ENCODE assay signal across 8 cellular contexts in genomic region chr15:40845036-40845435, GRCh38. TPM values are rescaled to one million over a fixed set of nuclear protein-coding genes. Genes with fewer than 3 reads are reported as not detected.
DNase-seq lines count a peak whose midpoint lies in the region; ATAC-seq and TF ChIP-seq lines count a peak whose summit lies in the region.

No MANE protein-coding gene starts in this region.

- no peak for TF ChIP-seq CTCF in lower leg skin (IDR thresholded peaks at IDR 0.05)
- TF ChIP-seq CTCF in thoracic aorta (IDR thresholded peaks at IDR 0.05) = no peak

- H3K27me3 ChIP-seq in thoracic aorta (replicated peaks; ENCODE audit: insufficient read depth) = peaks cover 5% of the 10 kb centered on the region
- no peaks in the 10 kb centered on the region for H3K27me3 ChIP-seq in aorta (ENCODE audit: control insufficient read depth in 1 of 2, insufficient read depth in 2 of 2, low read length in 1 of 2)

- peak overlapping the region; percentile 80 for H3K4me3 Mint-ChIP-seq in activated T-cell treated with anti-CD3 and anti-CD28 coated beads, Interleukin-2, amount 50 U/mL, for 24 hours
- peak overlapping the region; percentile 82 for H3K4me3 Mint-ChIP-seq in activated naive CD8-positive, alpha-beta T cell

- H3K4me1 Mint-ChIP-seq in activated T-cell treated with anti-CD3 and anti-CD28 coated beads, Interleukin-2, amount 50 U/mL, for 24 hours (ENCODE audit: low read depth) = peaks cover 29% of the 10 kb centered on the region
- H3K4me1 Mint-ChIP-seq in activated naive CD8-positive, alpha-beta T cell (ENCODE audit: low read depth) = peaks cover 9% of the 10 kb centered on the region

- intact Hi-C loops in lower leg skin (cut with DNase I; ENCODE audit: low total_unique reads) (no loop called here), head of caudate nucleus (cut with DNase I) (no loop called here), aorta (cut with DNase I) (no loop called here)

- peaks cover 12% of the 10 kb centered on the region for H3K27me3 Mint-ChIP-seq in activated T-cell treated with anti-CD3 and anti-CD28 coated beads, Interleukin-2, amount 50 U/mL, for 24 hours
- H3K27me3 Mint-ChIP-seq in activated naive CD8-positive, alpha-beta T cell = peaks cover 6% of the 10 kb centered on the region

- no peaks in the 10 kb centered on the region for H3K9me3 ChIP-seq in thoracic aorta
- no peaks in the 10 kb centered on the region for H3K9me3 ChIP-seq in aorta (ENCODE audit: control insufficient read depth, low read length)

- ATAC-seq in thoracic aorta (ENCODE audit: insufficient number of reproducible peaks, low FRiP score, low read depth) = no peak
- ATAC-seq in aorta (ENCODE audit: low FRiP score) = no peak

- no peak overlapping the region for H3K27ac ChIP-seq in thoracic aorta
- H3K27ac ChIP-seq in aorta (ENCODE audit: low read depth in 1 of 2, low read length in 2 of 2) = no peak overlapping the region

- H3K9me3 Mint-ChIP-seq in activated T-cell treated with anti-CD3 and anti-CD28 coated beads, Interleukin-2, amount 50 U/mL, for 24 hours = no peaks in the 10 kb centered on the region
- H3K9me3 Mint-ChIP-seq in activated naive CD8-positive, alpha-beta T cell (ENCODE audit: low read depth) = no peaks in the 10 kb centered on the region

- H3K27ac Mint-ChIP-seq in activated T-cell treated with anti-CD3 and anti-CD28 coated beads, Interleukin-2, amount 50 U/mL, for 24 hours = peak overlapping the region; percentile 8
- no peak overlapping the region for H3K27ac Mint-ChIP-seq in activated naive CD8-positive, alpha-beta T cell

- peak overlapping the region; percentile 46 for H3K4me3 ChIP-seq in lower leg skin (ENCODE audit: low read depth, poor library complexity, severe bottlenecking)
- H3K4me3 ChIP-seq in thoracic aorta = peak overlapping the region; percentile 71
- no peak overlapping the region for H3K4me3 ChIP-seq in aorta (ENCODE audit: low read length in 2 of 2)

- WGBS in lower leg skin, 2 donors = 19 to 22% methylated on average over 12 of the region's 12 CpGs
- WGBS in aorta, 2 donors = 45 to 61% methylated on average over 10 to 12 of the region's 12 CpGs

- H3K4me1 ChIP-seq in thoracic aorta (ENCODE audit: control insufficient read depth in 1 of 2, low read depth in 2 of 2) = peaks cover 14 to 23% of the 10 kb centered on the region in 2 donors
- H3K4me1 ChIP-seq in aorta (ENCODE audit: control insufficient read depth in 1 of 2, insufficient read depth in 2 of 2, low read length in 2 of 2) = no peaks in the 10 kb centered on the region

- H3K36me3 ChIP-seq in thoracic aorta (no peaks in the 10 kb centered on the region), aorta (ENCODE audit: control insufficient read depth in 1 of 2, insufficient read depth in 2 of 2, low read length in 1 of 2) (no peaks in the 10 kb centered on the region)

- DNase-seq in activated T-cell treated with anti-CD3 and anti-CD28 coated beads, Interleukin-2, amount 50 U/mL, for 24 hours = no peak
- DNase-seq in activated T-cell treated with anti-CD3 and anti-CD28 coated beads for 4 hours (no peak), lower leg skin (ENCODE audit: low spot score in 2 of 2) (no peak), thoracic aorta (ENCODE audit: low spot score) (no peak), SK-N-DZ (ENCODE audit: low spot score) (no peak), head of caudate nucleus (no peak), aorta (no peak)

- no peak for TF ChIP-seq POLR2A in lower leg skin (IDR thresholded peaks at IDR 0.05)

- H3K36me3 Mint-ChIP-seq in activated T-cell treated with anti-CD3 and anti-CD28 coated beads, Interleukin-2, amount 50 U/mL, for 24 hours (ENCODE audit: low read depth) = no peaks in the 10 kb centered on the region
- no peaks in the 10 kb centered on the region for H3K36me3 Mint-ChIP-seq in activated naive CD8-positive, alpha-beta T cell

RNA-seq across cellular contexts. Expression of gene SPINT1, which starts 1.2 kb away (rescaled TPM):
- total RNA-seq in lower leg skin (100 to 1,000 TPM; 428 to 515 (median 502) TPM), thoracic aorta (1 to 10 TPM; 4.6 to 4.8 TPM), aorta (1 to 10 TPM; 2.4 to 3.9 TPM)
- 0.23 and 0.52 TPM in 2 replicates for polyA plus RNA-seq in SK-N-DZ (2014; cell fraction: cytosol; rRNA removed)
- 0.20 and 0.52 TPM in 2 replicates for polyA plus RNA-seq in SK-N-DZ (2014; cell fraction: nucleus; rRNA removed)
- 10 to 100 TPM in 1 of 2 donors, 1 to 10 TPM in 1; 1.9 to 15.5 TPM for polyA plus RNA-seq in aorta

RNA-seq across cellular contexts. Expression of gene PPP1R14D, which starts 16.5 kb away (rescaled TPM):
- total RNA-seq in lower leg skin = 1 to 10 TPM in 2 of 4 donors, under 1 TPM in 1, not detected in 1; 0.65 to 4.8 (median 2.4) TPM
- not detected for total RNA-seq in thoracic aorta
- 0.65 TPM in 1 of 2 replicates, not detected in the other for polyA plus RNA-seq in SK-N-DZ (2014; cell fraction: cytosol; rRNA removed)
- not detected in 2 replicates for polyA plus RNA-seq in SK-N-DZ (2014; cell fraction: nucleus; rRNA removed)
- not detected for total RNA-seq in aorta
- polyA plus RNA-seq in aorta = 10 to 100 TPM in 1 of 2 donors, not detected in 1; 22.3 TPM

RNA-seq across cellular contexts. Expression of gene RHOV, which starts 29.0 kb away (rescaled TPM):
- total RNA-seq in lower leg skin = 100 to 1,000 TPM in 1 of 4 donors, 10 to 100 TPM in 3; 78.5 to 111 (median 95.9) TPM
- total RNA-seq in thoracic aorta = not detected
- 0.29 and 1.1 TPM in 2 replicates for polyA plus RNA-seq in SK-N-DZ (2014; cell fraction: cytosol; rRNA removed)
- polyA plus RNA-seq in SK-N-DZ (2014; cell fraction: nucleus; rRNA removed) = 0.10 and 0.52 TPM in 2 replicates
- total RNA-seq in aorta = under 1 TPM; 0.19 to 0.30 TPM
- under 1 TPM in 1 of 2 donors, not detected in 1; 0.15 TPM for polyA plus RNA-seq in aorta

RNA-seq across cellular contexts. Expression of gene DNAJC17, which starts 37.8 kb away (rescaled TPM):
- 10 to 100 TPM; 16.5 to 53.1 (median 29.3) TPM for total RNA-seq in lower leg skin
- 10 to 100 TPM in 1 of 2 donors, 1 to 10 TPM in 1; 6.1 to 20.4 TPM for total RNA-seq in thoracic aorta
- polyA plus RNA-seq in SK-N-DZ (2014; cell fraction: cytosol; rRNA removed) = 67.8 and 69.3 TPM in 2 replicates
- polyA plus RNA-seq in SK-N-DZ (2014; cell fraction: nucleus; rRNA removed) = 37.5 and 67.9 TPM in 2 replicates
- 10 to 100 TPM; 29.4 to 34.7 TPM for total RNA-seq in aorta
- polyA plus RNA-seq in aorta = 10 to 100 TPM; 20.5 to 75.9 TPM

RNA-seq across cellular contexts. Expression of gene ZFYVE19, which starts 38.1 kb away (rescaled TPM):
- total RNA-seq in lower leg skin = 10 to 100 TPM; 30.9 to 65.7 (median 35.4) TPM
- 10 to 100 TPM; 10.9 to 17.3 TPM for total RNA-seq in thoracic aorta
- 35.9 and 37.3 TPM in 2 replicates for polyA plus RNA-seq in SK-N-DZ (2014; cell fraction: cytosol; rRNA removed)
- 53.6 and 67.3 TPM in 2 replicates for polyA plus RNA-seq in SK-N-DZ (2014; cell fraction: nucleus; rRNA removed)
- 10 to 100 TPM in 1 of 2 donors, 1 to 10 TPM in 1; 9.3 to 17.4 TPM for total RNA-seq in aorta
- 10 to 100 TPM; 14.5 to 48.0 TPM for polyA plus RNA-seq in aorta

Comparison
In these comparisons a context has a peak if more than half of its experiments do, and no peak if none do; other contexts are left out.
1. H3K4me3 ChIP-seq: peak in lower leg skin (single experiment) and thoracic aorta (single experiment); none in aorta (0 of 2).
2. RNA of gene SPINT1, which starts 1.2 kb away (total RNA-seq): 428 to 515 TPM in lower leg skin; 4.6 to 4.8 TPM in thoracic aorta and 2.4 to 3.9 TPM in aorta; every median in the first group is over 10 times any median in the second.
3. RNA of gene RHOV, which starts 29.0 kb away (total RNA-seq): 78.5 to 111 TPM in lower leg skin; 0.19 to 0.30 TPM in aorta and not detected in thoracic aorta; every median in the first group is over 10 times any median in the second.